In the genomic region with DNA sequence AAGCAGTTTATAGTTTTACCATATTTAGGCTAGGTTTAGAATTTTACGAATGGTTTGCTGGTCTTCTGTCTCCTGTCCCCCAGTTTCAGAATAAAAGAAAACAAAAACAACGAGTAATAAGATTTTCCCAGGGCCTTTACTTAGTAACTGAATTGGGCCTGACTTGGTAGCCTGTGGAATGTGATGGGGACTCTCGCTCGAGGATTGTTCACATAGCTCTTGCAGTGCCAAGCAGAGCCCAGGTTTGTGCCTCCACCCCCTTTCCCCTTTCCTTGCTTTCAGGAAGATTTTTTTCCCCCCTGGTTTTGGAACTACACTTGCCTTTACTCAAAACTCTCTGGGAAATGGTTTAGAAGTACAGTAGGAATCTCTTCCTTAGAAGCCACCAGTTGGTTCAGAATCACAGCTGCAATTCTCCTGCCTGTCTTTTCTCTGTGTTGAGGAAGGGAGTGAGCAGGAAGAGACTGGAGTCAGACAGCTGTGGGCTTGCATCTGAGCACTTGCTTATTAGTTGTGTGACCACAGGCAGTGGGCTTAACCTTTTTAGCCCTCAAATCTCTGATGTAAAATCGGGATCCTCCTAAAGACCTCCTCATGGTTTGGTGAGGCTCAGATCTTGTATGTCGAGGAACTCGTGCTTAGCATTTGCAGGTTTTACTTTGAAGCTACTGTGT, we compare ENCODE assay signal across 19 cellular contexts.
DNase-seq lines count a peak whose midpoint lies in the region; ATAC-seq and TF ChIP-seq lines count a peak whose summit lies in the region.
"Had no signal": no experiment of that assay in that cellular context is flagged by ENCODE, and none has a peak within 500 bp of the region (broad histone marks: within the 10 kb centered on the region; RNA-seq: fewer than 3 reads in every experiment).

No MANE protein-coding gene starts in this region.

- DNase-seq in AG04450 (ENCODE audit: low read depth, low spot score) (no peak), LHCN-M2 (ENCODE audit: low read depth) (peak; percentile 72), fibroblast of villous mesenchyme (ENCODE audit: low read depth) (peak; percentile 67), neuronal stem cell (ENCODE audit: low spot score) (no peak), left colon (no peak), endothelial cell (ENCODE audit: low spot score) (no peak), hypothalamus (lab: John Stamatoyannopoulos, UW) (no peak)
- DNase-seq: activated CD8-positive, alpha-beta memory T cell treated with anti-CD3 and anti-CD28 coated beads for 24 hours; DMS153; left ventricle myocardium superior; NCI-H1092; NCI-H2107; NCI-H524 had no signal

- POLR2A ChIA-PET in AG04450 (lab: Yijun Ruan, JAX), result interaction anchor here (0.6 kb wide), 1 partner anchor 1335 kb away, joined by 7 read pairs; no protein-coding TSS in a partner anchor

- intact Hi-C loops in left colon (cut with DNase I, micrococcal nuclease), result no loop called here

- peaks cover 10% of the 10 kb centered on the region for H3K4me1 Mint-ChIP-seq in endothelial cell (ENCODE audit: unreplicated experiment)

- H3K23ac ChIP-seq in neuronal stem cell (ENCODE audit: low read depth, low read length, poor library complexity), result no peak overlapping the region

- H2BK15ac ChIP-seq in neuronal stem cell (ENCODE audit: low read length), result no peak overlapping the region

- H3K36me3 Mint-ChIP-seq in endothelial cell (ENCODE audit: low read depth, unreplicated experiment), result peaks cover 9% of the 10 kb centered on the region

- no peak overlapping the region for H2BK120ac ChIP-seq in neuronal stem cell (ENCODE audit: low read depth, low read length)

- no peaks in the 10 kb centered on the region for H3K27me3 Mint-ChIP-seq in endothelial cell (ENCODE audit: unreplicated experiment)

- no peak overlapping the region for H3K14ac ChIP-seq in neuronal stem cell (ENCODE audit: low read length)

- WGBS in neuronal stem cell (ENCODE audit: extremely low coverage in 2 of 2, insufficient read length in 2 of 2, insufficient replicate concordance in 1 of 2), 2 donors, result no CpG with 5 or more reads among the region's 7 CpGs

- TF ChIP-seq CTCF in AG04450 (IDR thresholded peaks at IDR 0.05; ENCODE audit: low read depth, low read length) (no peak), fibroblast of villous mesenchyme (IDR thresholded peaks at IDR 0.05; ENCODE audit: insufficient read depth, low read depth, low read length) (no peak), endothelial cell (IDR thresholded peaks at IDR 0.05; ENCODE audit: unreplicated experiment) (no peak)

- H2AFZ ChIP-seq in neuronal stem cell (ENCODE audit: low read length), result no peak overlapping the region

- H2BK12ac ChIP-seq in neuronal stem cell (ENCODE audit: low read length), result no peak overlapping the region

- CTCF ChIA-PET in AG04450 (lab: Charles Lee), result no interaction called here

- H3K4me1 ChIP-seq in neuronal stem cell (ENCODE audit: control insufficient read depth in 2 of 2, insufficient read depth in 1 of 2, low read depth in 1 of 2, low read length in 2 of 2), result peaks cover 0 to 5% of the 10 kb centered on the region in 2 donors

- H4K91ac ChIP-seq in neuronal stem cell (ENCODE audit: low read depth, low read length, poor library complexity), result no peak overlapping the region

- no peaks in the 10 kb centered on the region for H3K36me3 ChIP-seq in neuronal stem cell (replicated peaks in 1 of 2; ENCODE audit: control insufficient read depth in 2 of 2, insufficient read depth in 2 of 2, low read length in 2 of 2)

- no peak overlapping the region for H3K4ac ChIP-seq in neuronal stem cell (ENCODE audit: low read length)

- no peak overlapping the region for H2BK5ac ChIP-seq in neuronal stem cell (ENCODE audit: low read length)

- H3K27ac Mint-ChIP-seq in endothelial cell (ENCODE audit: unreplicated experiment), result no peak overlapping the region

- no peak overlapping the region for H2AK5ac ChIP-seq in neuronal stem cell (ENCODE audit: low read depth, low read length)

- H3K4me3 ChIP-seq in AG04450 (ENCODE audit: low read depth, low read length) (no peak overlapping the region), fibroblast of villous mesenchyme (ENCODE audit: low read depth, low read length) (no peak overlapping the region), neuronal stem cell (ENCODE audit: low read length in 2 of 2) (no peak overlapping the region)
- H3K4me3 ChIP-seq: skin epidermis had no signal

- ATAC-seq in left colon (no peak), GM21515 (IDR thresholded peaks at IDR 0.05; ENCODE audit: unreplicated experiment) (no peak)
- ATAC-seq: esophagus mucosa, left ventricle myocardium superior had no signal

- H3K18ac ChIP-seq in neuronal stem cell (ENCODE audit: low read length), result no peak overlapping the region

- H3K9ac ChIP-seq in neuronal stem cell (ENCODE audit: low read depth, low read length, poor library complexity), result no peak overlapping the region
- H3K9ac ChIP-seq: KMS-11 had no signal

- no peak overlapping the region for H4K8ac ChIP-seq in neuronal stem cell (ENCODE audit: low read depth, low read length)

- H3K27ac ChIP-seq in AG04450 (ENCODE audit: low read depth, low read length), result peak overlapping the region; percentile 13
- peak overlapping the region; percentile 38 for H3K27ac ChIP-seq in neuronal stem cell (replicated peaks; ENCODE audit: low read length)
- H3K27ac ChIP-seq: C4-2B, HL-60, KMS-11 had no signal

- no peak overlapping the region for H3K4me3 Mint-ChIP-seq in endothelial cell (ENCODE audit: unreplicated experiment)

- no peaks in the 10 kb centered on the region for H3K9me3 Mint-ChIP-seq in endothelial cell (ENCODE audit: unreplicated experiment)

- no peak overlapping the region for H3K4me2 ChIP-seq in neuronal stem cell (ENCODE audit: insufficient read depth, low read length, poor library complexity, severe bottlenecking)
- H3K4me2 ChIP-seq: KMS-11 had no signal

- no peaks in the 10 kb centered on the region for H3K9me3 ChIP-seq in AG04450 (ENCODE audit: control insufficient read depth, insufficient read depth, low read length)
- H3K9me3 ChIP-seq in neuronal stem cell (replicated peaks in 1 of 2; ENCODE audit: control insufficient read depth in 2 of 2, insufficient read depth in 1 of 2, low read depth in 1 of 2, low read length in 2 of 2), result peaks cover 0 to 4% of the 10 kb centered on the region in 2 donors

- no peaks in the 10 kb centered on the region for H3K27me3 ChIP-seq in AG04450 (ENCODE audit: control insufficient read depth, insufficient read depth, low read length)
- no peaks in the 10 kb centered on the region for H3K27me3 ChIP-seq in neuronal stem cell (ENCODE audit: control insufficient read depth in 3 of 3, insufficient read depth in 3 of 3, low read depth in 1 of 3, low read length in 3 of 3)

- H3K79me1 ChIP-seq in neuronal stem cell (ENCODE audit: low read depth, low read length), result peaks cover 2% of the 10 kb centered on the region

Comparison
In these comparisons a context has a peak if more than half of its experiments do, and no peak if none do; other contexts are left out.
1. DNase-seq: peak in LHCN-M2 (single experiment) and fibroblast of villous mesenchyme (single experiment); none in AG04450 (single experiment), neuronal stem cell (single experiment), left colon (0 of 2), endothelial cell (single experiment) and hypothalamus (0 of 51).